1 cellular context compared by ENCODE assay signal in the genomic region with DNA sequence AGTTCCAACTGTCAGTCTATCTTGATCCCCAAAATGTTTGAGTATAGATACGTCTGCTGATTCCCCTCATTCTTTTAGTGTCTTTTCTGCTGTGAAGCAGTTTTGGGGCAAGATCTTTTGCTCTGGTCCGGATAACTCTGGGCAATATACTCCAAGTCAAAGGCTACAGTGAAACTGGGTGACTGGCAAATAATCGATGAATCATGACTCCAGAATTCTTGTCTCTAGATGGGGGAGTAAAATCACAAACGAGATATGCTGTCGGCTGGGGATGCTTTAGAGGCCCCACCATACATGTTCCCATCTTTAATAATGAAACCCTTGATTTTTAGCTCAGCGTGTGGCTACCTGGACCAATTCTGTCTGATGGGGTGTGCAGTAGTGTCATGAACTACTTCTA.
TF ChIP-seq lines count a peak whose summit lies in the region.

No MANE protein-coding gene starts in this region.

TF ChIP-seq in HepG2, 621 proteins besides CTCF, POLR2A, EP300 and RAD21 (continued from another document):
- TF ChIP-seq, protein P1, sequence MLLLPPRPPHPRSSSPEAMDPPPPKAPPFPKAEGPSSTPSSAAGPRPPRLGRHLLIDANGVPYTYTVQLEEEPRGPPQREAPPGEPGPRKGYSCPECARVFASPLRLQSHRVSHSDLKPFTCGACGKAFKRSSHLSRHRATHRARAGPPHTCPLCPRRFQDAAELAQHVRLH (CRISPR knock-in tag; IDR thresholded peaks at IDR 0.05; ENCODE audit: borderline replicate concordance, low read depth), result no peak
- no peak for TF ChIP-seq RBM39 (IDR thresholded peaks at IDR 0.05; ENCODE audit: low read depth, low read length, poor library complexity, severe bottlenecking)
- TF ChIP-seq ZNF549 (CRISPR knock-in tag; IDR thresholded peaks at IDR 0.05), result no peak
- TF ChIP-seq, protein P2, sequence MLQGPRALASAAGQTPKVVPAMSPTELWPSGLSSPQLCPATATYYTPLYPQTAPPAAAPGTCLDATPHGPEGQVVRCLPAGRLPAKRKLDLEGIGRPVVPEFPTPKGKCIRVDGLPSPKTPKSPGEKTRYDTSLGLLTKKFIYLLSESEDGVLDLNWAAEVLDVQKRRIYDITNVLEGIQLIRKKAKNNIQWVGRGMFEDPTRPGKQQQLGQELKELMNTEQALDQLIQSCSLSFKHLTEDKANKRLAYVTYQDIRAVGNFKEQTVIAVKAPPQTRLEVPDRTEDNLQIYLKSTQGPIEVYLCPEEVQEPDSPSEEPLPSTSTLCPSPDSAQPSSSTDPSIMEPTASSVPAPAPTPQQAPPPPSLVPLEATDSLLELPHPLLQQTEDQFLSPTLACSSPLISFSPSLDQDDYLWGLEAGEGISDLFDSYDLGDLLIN (CRISPR knock-in tag; IDR thresholded peaks at IDR 0.05; ENCODE audit: borderline replicate concordance), result no peak
- no peak for TF ChIP-seq NFE2 (CRISPR knock-in tag; IDR thresholded peaks at IDR 0.05)
- TF ChIP-seq ELF4 (CRISPR knock-in tag; IDR thresholded peaks at IDR 0.05; ENCODE audit: borderline replicate concordance), result no peak
- no peak for TF ChIP-seq IKZF4 (CRISPR knock-in tag; IDR thresholded peaks at IDR 0.05; ENCODE audit: borderline replicate concordance, low read depth, not compliant biosample characterization)
- TF ChIP-seq, protein P3, sequence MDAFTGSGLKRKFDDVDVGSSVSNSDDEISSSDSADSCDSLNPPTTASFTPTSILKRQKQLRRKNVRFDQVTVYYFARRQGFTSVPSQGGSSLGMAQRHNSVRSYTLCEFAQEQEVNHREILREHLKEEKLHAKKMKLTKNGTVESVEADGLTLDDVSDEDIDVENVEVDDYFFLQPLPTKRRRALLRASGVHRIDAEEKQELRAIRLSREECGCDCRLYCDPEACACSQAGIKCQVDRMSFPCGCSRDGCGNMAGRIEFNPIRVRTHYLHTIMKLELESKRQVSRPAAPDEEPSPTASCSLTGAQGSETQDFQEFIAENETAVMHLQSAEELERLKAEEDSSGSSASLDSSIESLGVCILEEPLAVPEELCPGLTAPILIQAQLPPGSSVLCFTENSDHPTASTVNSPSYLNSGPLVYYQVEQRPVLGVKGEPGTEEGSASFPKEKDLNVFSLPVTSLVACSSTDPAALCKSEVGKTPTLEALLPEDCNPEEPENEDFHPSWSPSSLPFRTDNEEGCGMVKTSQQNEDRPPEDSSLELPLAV (CRISPR knock-in tag; conservative IDR thresholded peaks at IDR 0.05; ENCODE audit: low read depth), result no peak
- TF ChIP-seq MIER2 (CRISPR knock-in tag; IDR thresholded peaks at IDR 0.05), result no peak
- TF ChIP-seq, protein P4, sequence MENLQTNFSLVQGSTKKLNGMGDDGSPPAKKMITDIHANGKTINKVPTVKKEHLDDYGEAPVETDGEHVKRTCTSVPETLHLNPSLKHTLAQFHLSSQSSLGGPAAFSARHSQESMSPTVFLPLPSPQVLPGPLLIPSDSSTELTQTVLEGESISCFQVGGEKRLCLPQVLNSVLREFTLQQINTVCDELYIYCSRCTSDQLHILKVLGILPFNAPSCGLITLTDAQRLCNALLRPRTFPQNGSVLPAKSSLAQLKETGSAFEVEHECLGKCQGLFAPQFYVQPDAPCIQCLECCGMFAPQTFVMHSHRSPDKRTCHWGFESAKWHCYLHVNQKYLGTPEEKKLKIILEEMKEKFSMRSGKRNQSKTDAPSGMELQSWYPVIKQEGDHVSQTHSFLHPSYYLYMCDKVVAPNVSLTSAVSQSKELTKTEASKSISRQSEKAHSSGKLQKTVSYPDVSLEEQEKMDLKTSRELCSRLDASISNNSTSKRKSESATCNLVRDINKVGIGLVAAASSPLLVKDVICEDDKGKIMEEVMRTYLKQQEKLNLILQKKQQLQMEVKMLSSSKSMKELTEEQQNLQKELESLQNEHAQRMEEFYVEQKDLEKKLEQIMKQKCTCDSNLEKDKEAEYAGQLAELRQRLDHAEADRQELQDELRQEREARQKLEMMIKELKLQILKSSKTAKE (CRISPR knock-in tag; IDR thresholded peaks at IDR 0.05; ENCODE audit: borderline replicate concordance), result no peak
